In genomic region chr5:160961761-160962160, GRCh38 we compare ENCODE assay signal across 1 cellular context.
TF ChIP-seq lines count a peak whose summit lies in the region.

No MANE protein-coding gene starts in this region.

TF ChIP-seq in GM23338, 12 proteins besides CTCF, POLR2A, EP300 and RAD21 (continued from another document):
- no peak for TF ChIP-seq ZNF462 (CRISPR knock-in tag; IDR thresholded peaks at IDR 0.05)
- no peak for TF ChIP-seq EZH2 (IDR thresholded peaks at IDR 0.05; ENCODE audit: low read depth, unreplicated experiment)
- TF ChIP-seq ZNF114 (CRISPR knock-in tag; IDR thresholded peaks at IDR 0.05), result no peak
- TF ChIP-seq REST (IDR thresholded peaks at IDR 0.05; ENCODE audit: unreplicated experiment), result no peak
- no peak for TF ChIP-seq NANOG (IDR thresholded peaks at IDR 0.05; ENCODE audit: borderline replicate concordance)
- TF ChIP-seq JUNB (IDR thresholded peaks at IDR 0.05; ENCODE audit: unreplicated experiment), result no peak
- TF ChIP-seq POLR2AphosphoS5 (IDR thresholded peaks at IDR 0.05; ENCODE audit: low read depth), result no peak
- no peak for TF ChIP-seq ETS1 (IDR thresholded peaks at IDR 0.05)
